In the genomic region with DNA sequence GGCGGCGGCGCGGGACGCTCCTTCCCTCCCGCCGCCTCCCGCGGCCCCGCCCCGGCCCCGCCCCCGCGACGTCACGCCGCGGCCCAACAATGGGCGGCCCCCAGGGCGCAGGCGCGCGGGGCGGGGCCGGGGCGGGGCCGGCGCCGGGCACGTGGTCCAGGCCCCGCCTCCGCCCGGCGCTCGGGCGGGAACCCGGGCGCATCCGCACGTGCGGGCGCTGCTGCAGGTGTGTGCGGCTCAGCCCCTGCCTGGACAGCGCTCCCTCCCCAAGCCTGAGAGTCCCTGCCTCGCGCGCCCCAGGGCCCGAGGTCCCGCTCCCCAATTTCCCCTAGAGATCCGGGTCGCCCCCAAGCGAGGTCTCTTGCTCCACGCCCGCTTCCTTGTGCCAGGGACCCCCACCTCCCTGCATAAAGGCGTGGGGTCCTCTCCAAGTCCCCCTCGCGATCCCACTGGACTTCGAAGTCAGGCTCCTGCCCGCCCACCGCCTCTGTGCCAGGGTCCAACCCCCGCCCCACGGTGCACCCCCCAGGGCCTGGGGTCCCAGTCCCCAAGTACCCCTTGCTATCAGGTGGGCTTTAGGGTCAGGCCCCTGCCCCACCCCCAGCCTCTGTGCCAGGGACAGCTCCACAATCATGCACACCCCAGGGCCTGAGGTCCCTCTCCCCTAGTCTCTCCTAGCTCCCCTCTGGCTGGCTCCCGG, we compare ENCODE assay signal across 8 cellular contexts. TPM values are rescaled to one million over a fixed set of nuclear protein-coding genes. Genes with fewer than 3 reads are reported as not detected.
DNase-seq lines count a peak whose midpoint lies in the region; ATAC-seq and TF ChIP-seq lines count a peak whose summit lies in the region.

A gene (minus strand): TSS at position 6 of the 700 bp plus-strand sequence. CDS start 267 bp downstream, outside the sequence.

- H3K36me3 ChIP-seq in Karpas-422 (ENCODE audit: insufficient read depth, low read length): no peaks in the 10 kb centered on the region
- no peaks in the 10 kb centered on the region for H3K36me3 ChIP-seq in right atrium auricular region

- peaks cover 6% of the 10 kb centered on the region for H3K27me3 Mint-ChIP-seq in T-helper 17 cell

- ATAC-seq in GM18907 (IDR thresholded peaks at IDR 0.05; ENCODE audit: unreplicated experiment): peak; percentile 54
- peak; percentile 93 for ATAC-seq in T-helper 17 cell

- H4K20me1 ChIP-seq in Karpas-422 (ENCODE audit: insufficient read depth, low read depth, low read length): no peaks in the 10 kb centered on the region

- DNase-seq in A172 (ENCODE audit: low spot score): peak; percentile 36
- peak; percentile 95 for DNase-seq in Karpas-422
- DNase-seq in T-helper 17 cell: peak; percentile 77 to 94 (median 85)
- peak in 38 of 56 donors; percentile 5 to 72 (median 35) for DNase-seq in amygdala (lab: John Stamatoyannopoulos, UW)
- peak; percentile 63 for DNase-seq in right atrium auricular region (ENCODE audit: low spot score)
- DNase-seq in putamen (ENCODE audit: low spot score): peak; percentile 77
- DNase-seq in ureter (ENCODE audit: low spot score): peak; percentile 71

- no peak within 1 kb of the TSS for H3K4me3 ChIP-seq in Karpas-422 (ENCODE audit: low read length)
- H3K4me3 ChIP-seq in right atrium auricular region: peak within 1 kb of the TSS; percentile 56 to 63

- H3K4me2 ChIP-seq in Karpas-422 (ENCODE audit: low read depth, low read length, poor library complexity, severe bottlenecking): no peak within 1 kb of the TSS

- H3K9me3 ChIP-seq in Karpas-422 (ENCODE audit: low read length): no peaks in the 10 kb centered on the region
- H3K9me3 ChIP-seq in T-helper 17 cell (ENCODE audit: control insufficient read depth, low read length, poor library complexity, severe bottlenecking): no peaks in the 10 kb centered on the region
- H3K9me3 ChIP-seq in right atrium auricular region: no peaks in the 10 kb centered on the region

- no peaks in the 10 kb centered on the region for H3K27me3 ChIP-seq in Karpas-422 (ENCODE audit: low read length)
- no peaks in the 10 kb centered on the region for H3K27me3 ChIP-seq in right atrium auricular region

- TF ChIP-seq CTCF in right atrium auricular region (IDR thresholded peaks at IDR 0.05): no peak

- H3K4me3 Mint-ChIP-seq in T-helper 17 cell: peak within 1 kb of the TSS; percentile 62

- no peaks in the 10 kb centered on the region for H3K36me3 Mint-ChIP-seq in T-helper 17 cell (ENCODE audit: low read depth)

- H3K27ac Mint-ChIP-seq in T-helper 17 cell: no peak within 1 kb of the TSS

- peaks cover 8% of the 10 kb centered on the region for H3K79me2 ChIP-seq in Karpas-422 (ENCODE audit: low read length)

- H3K27ac ChIP-seq in Karpas-422 (ENCODE audit: low read length) (no peak within 1 kb of the TSS), right atrium auricular region (peak within 1 kb of the TSS; percentile 79 to 84)

- H3K4me1 Mint-ChIP-seq in T-helper 17 cell: peaks cover 10% of the 10 kb centered on the region

- no peaks in the 10 kb centered on the region for H3K9me2 ChIP-seq in Karpas-422 (replicated peaks; ENCODE audit: insufficient read depth, low read length)

- H3K4me1 ChIP-seq in Karpas-422 (ENCODE audit: low read length): peaks cover 3% of the 10 kb centered on the region
- H3K4me1 ChIP-seq in right atrium auricular region: peaks cover 0 to 18% of the 10 kb centered on the region in 2 donors

- H2AFZ ChIP-seq in Karpas-422 (ENCODE audit: low read length): no peak within 1 kb of the TSS

- H3K9ac ChIP-seq in Karpas-422 (ENCODE audit: low read length): no peak within 1 kb of the TSS

RNA-seq across cellular contexts. Expression of the gene that starts here (rescaled TPM):
- total RNA-seq in A172 (2014; rRNA removed; shearing (Covaris generic)): 63.7 and 79.0 TPM in 2 replicates
- 5.6 and 13.5 TPM in 2 replicates for total RNA-seq in Karpas-422 (2014; rRNA removed; shearing (Covaris generic); ENCODE audit: low replicate concordance)
- total RNA-seq in T-helper 17 cell (1 to 10 TPM; 2.7 to 3.3 TPM), right atrium auricular region (10 to 100 TPM in 1 of 2 donors, 1 to 10 TPM in 1; 7.5 to 17.0 TPM), ureter (21.7 TPM)

Comparison
In these comparisons a context has a peak if more than half of its experiments do, and no peak if none do; other contexts are left out.
1. DNase-seq: peak in every context shown above with its lines; median percentile 95 in Karpas-422; 85 in T-helper 17 cell; 77 in putamen; 71 in ureter; 63 in right atrium auricular region; 36 in A172; 35 in amygdala.